8 cellular contexts compared by ENCODE assay signal in the genomic region with DNA sequence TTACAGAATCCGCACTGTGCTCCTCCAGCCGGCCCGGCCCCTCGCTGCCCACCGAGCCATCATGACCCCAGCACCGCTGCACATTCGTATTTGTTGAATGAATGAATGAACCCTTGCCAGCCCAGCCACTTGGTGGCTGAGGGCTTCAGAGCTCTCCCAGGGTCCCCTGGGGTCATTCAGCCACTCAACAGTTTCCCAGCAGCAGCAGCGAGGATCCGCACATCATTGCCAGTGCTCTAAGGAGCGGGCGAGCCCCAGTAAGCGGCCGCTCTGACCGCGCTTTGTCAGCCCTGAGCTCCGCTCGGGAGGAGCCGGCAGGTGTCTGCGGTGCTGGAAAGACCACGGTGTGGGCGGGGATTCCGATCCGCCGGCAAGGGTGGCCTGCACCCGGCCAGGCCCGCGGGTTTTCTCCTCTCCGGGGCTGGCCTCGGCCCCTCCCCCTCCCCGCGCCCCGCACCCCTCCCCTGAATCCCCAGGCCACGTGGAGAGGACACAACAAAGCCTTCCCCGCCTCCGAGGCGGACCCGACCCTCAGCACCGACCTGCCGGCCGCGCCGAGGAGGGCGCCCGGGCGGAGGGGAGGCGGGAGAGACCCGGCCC. TPM values are rescaled to one million over a fixed set of nuclear protein-coding genes. Genes with fewer than 3 reads are reported as not detected.
DNase-seq lines count a peak whose midpoint lies in the region; ATAC-seq and TF ChIP-seq lines count a peak whose summit lies in the region.

No MANE protein-coding gene starts in this region.

- DNase-seq in C1 segment of cervical spinal cord (lab: John Stamatoyannopoulos, UW), result peak in 8 of 14 donors; percentile 29 to 74 (median 47)
- peak; percentile 67 for DNase-seq in NCI-H1105 (lab: John Stamatoyannopoulos, UW)
- peak; percentile 43 for DNase-seq in choroid plexus epithelial cell (ENCODE audit: low read depth)
- peak; percentile 65 for DNase-seq in lower lobe of right lung
- DNase-seq in stimulated activated CD8-positive, alpha-beta memory T cell treated with anti-CD3 and anti-CD28 coated beads, Interleukin-4, amount 100 ng/mL, for 24 hours (ENCODE audit: low read depth), result peak; percentile 57
- no peak for DNase-seq in occipital lobe (lab: John Stamatoyannopoulos, UW)

- peak overlapping the region; percentile 75 for H3K27ac ChIP-seq in lower lobe of right lung

- no peak for TF ChIP-seq CTCF in choroid plexus epithelial cell (conservative IDR thresholded peaks at IDR 0.05; ENCODE audit: low read depth, low read length)
- no peak for TF ChIP-seq CTCF in lower lobe of right lung (IDR thresholded peaks at IDR 0.05)

- ATAC-seq in GM19452 (IDR thresholded peaks at IDR 0.05; ENCODE audit: unreplicated experiment) (peak; percentile 37), lower lobe of right lung (peak; percentile 54 to 61)
- peak; percentile 61 to 63 for ATAC-seq in activated CD4-positive, CD25-positive, alpha-beta regulatory T cell treated with anti-CD3 and anti-CD28 coated beads, Interleukin-2, amount 50 U/mL, for 24 hours

- intact Hi-C loops in lower lobe of right lung (cut with DNase I), result no loop called here

- H3K4me1 ChIP-seq in lower lobe of right lung, result peaks cover 52% of the 10 kb centered on the region

- no peaks in the 10 kb centered on the region for H3K9me3 ChIP-seq in lower lobe of right lung

- no peaks in the 10 kb centered on the region for H3K36me3 ChIP-seq in lower lobe of right lung

- H3K4me3 ChIP-seq in choroid plexus epithelial cell (ENCODE audit: low read depth, low read length), result peak overlapping the region; percentile 64
- H3K4me3 ChIP-seq in lower lobe of right lung, result peak overlapping the region; percentile 75

- H3K27me3 ChIP-seq in lower lobe of right lung (ENCODE audit: low read depth), result no peaks in the 10 kb centered on the region

RNA-seq across cellular contexts. Expression of a gene that starts 0.6 kb away (rescaled TPM):
- total RNA-seq in lower lobe of right lung, result 34.3 TPM
- total RNA-seq in occipital lobe, result 46.2 TPM
